18 cellular contexts compared by ENCODE assay signal in the genomic region with DNA sequence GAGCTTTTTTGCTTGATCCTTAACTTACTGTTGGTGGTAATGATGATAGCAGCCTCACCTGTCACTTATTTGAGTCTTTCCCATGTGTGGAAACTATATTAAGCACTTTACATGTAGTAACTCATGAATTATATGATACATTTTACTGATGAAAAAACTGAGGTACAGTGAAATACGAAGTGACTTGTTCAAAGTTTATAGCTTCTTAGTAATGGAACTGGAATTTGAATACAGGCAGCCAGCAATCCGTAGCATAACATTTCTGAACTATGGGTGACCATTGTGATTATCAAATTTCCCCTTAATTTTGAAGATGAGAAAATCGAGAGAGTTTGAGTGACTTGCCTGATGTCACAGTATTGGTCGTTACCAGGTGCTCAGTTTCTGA. TPM values are rescaled to one million over a fixed set of nuclear protein-coding genes. Genes with fewer than 3 reads are reported as not detected.
DNase-seq lines count a peak whose midpoint lies in the region; ATAC-seq and TF ChIP-seq lines count a peak whose summit lies in the region.
"Had no signal": no experiment of that assay in that cellular context is flagged by ENCODE, and none has a peak within 500 bp of the region (broad histone marks: within the 10 kb centered on the region; RNA-seq: fewer than 3 reads in every experiment).

No MANE protein-coding gene starts in this region.

- intact Hi-C loops in left ventricle myocardium superior (cut with micrococcal nuclease) = no loop called here
- intact Hi-C loops in Right ventricle myocardium inferior (cut with DNase I) = no loop called here
- intact Hi-C loops in body of pancreas (cut with DNase I) = no loop called here
- intact Hi-C loops in psoas muscle (cut with DNase I) = no loop called here
- intact Hi-C loops in tibial artery (cut with DNase I; ENCODE audit: low total_unique reads) = no loop called here
- intact Hi-C loops in colonic mucosa (cut with DNase I) = no loop called here

- no peak for TF ChIP-seq POLR2A in body of pancreas (IDR thresholded peaks at IDR 0.05)

- H3K36me3 ChIP-seq in body of pancreas (replicated peaks in 1 of 2; ENCODE audit: insufficient read depth in 1 of 2, low read depth in 2 of 2) (no peaks in the 10 kb centered on the region), psoas muscle (ENCODE audit: insufficient read depth in 1 of 2, low read depth in 1 of 2) (no peaks in the 10 kb centered on the region), tibial artery (no peaks in the 10 kb centered on the region), colonic mucosa (no peaks in the 10 kb centered on the region)
- H3K36me3 ChIP-seq: MG63 had no signal

- H3K4me1 ChIP-seq in body of pancreas (peaks cover 24% of the 10 kb centered on the region), psoas muscle (peaks cover 49% of the 10 kb centered on the region), tibial artery (peaks cover 0 to 21% (median 9%) of the 10 kb centered on the region in 4 donors), colonic mucosa (no peaks in the 10 kb centered on the region)
- H3K4me1 ChIP-seq: SJCRH30 had no signal

- no peak overlapping the region for H3K9ac ChIP-seq in colonic mucosa (ENCODE audit: low read depth in 2 of 2, low read length in 2 of 2)

- TF ChIP-seq CTCF in body of pancreas (IDR thresholded peaks at IDR 0.05) (no peak), psoas muscle (IDR thresholded peaks at IDR 0.05) (no peak), tibial artery (IDR thresholded peaks at IDR 0.05) (no peak), colonic mucosa (IDR thresholded peaks at IDR 0.05) (no peak)

- DNase-seq in left ventricle myocardium superior (no peak), Right ventricle myocardium inferior (ENCODE audit: missing footprints) (no peak), body of pancreas (no peak), psoas muscle (no peak), tibial artery (no peak), colonic mucosa (no peak), hypothalamus (lab: John Stamatoyannopoulos, UW) (no peak)
- DNase-seq: H7, Kasumi-1, NCI-H1048, NCI-H1417 treated with DMSO at 0.1 percent for 48 hours, NCI-H187, NCI-H2107, SJCRH30 had no signal

- peak overlapping the region in 3 of 4 donors; percentile 56 to 79 (median 61) for H3K27ac ChIP-seq in body of pancreas
- H3K27ac ChIP-seq in psoas muscle = peak overlapping the region; percentile 69
- H3K27ac ChIP-seq in tibial artery = peak overlapping the region; percentile 25 to 59
- H3K27ac ChIP-seq in colonic mucosa = no peak overlapping the region
- H3K27ac ChIP-seq: SJCRH30 had no signal

- H3K9me3 ChIP-seq in body of pancreas = no peaks in the 10 kb centered on the region
- no peaks in the 10 kb centered on the region for H3K9me3 ChIP-seq in psoas muscle
- H3K9me3 ChIP-seq in tibial artery = no peaks in the 10 kb centered on the region
- no peaks in the 10 kb centered on the region for H3K9me3 ChIP-seq in colonic mucosa
- H3K9me3 ChIP-seq: MG63, SJCRH30 had no signal

- no peak overlapping the region for H3K4me3 ChIP-seq in body of pancreas
- peak overlapping the region; percentile 34 for H3K4me3 ChIP-seq in psoas muscle
- H3K4me3 ChIP-seq in tibial artery = no peak overlapping the region
- no peak overlapping the region for H3K4me3 ChIP-seq in colonic mucosa
- H3K4me3 ChIP-seq: GM12878, MG63, SJCRH30 had no signal

- H3K27me3 ChIP-seq in body of pancreas = no peaks in the 10 kb centered on the region
- H3K27me3 ChIP-seq in psoas muscle (ENCODE audit: insufficient read depth in 3 of 3, low read length in 2 of 3) = no peaks in the 10 kb centered on the region
- no peaks in the 10 kb centered on the region for H3K27me3 ChIP-seq in tibial artery
- H3K27me3 ChIP-seq in colonic mucosa = no peaks in the 10 kb centered on the region
- H3K27me3 ChIP-seq: MG63, SJCRH30 had no signal

- 73 to 75% methylated on average over 4 of the region's 4 CpGs for WGBS in body of pancreas, 2 donors
- WGBS in psoas muscle, 3 donors = 36 to 53% (median 43%) methylated on average over 4 of the region's 4 CpGs

- ATAC-seq in left ventricle myocardium superior = peak; percentile 14
- no peak for ATAC-seq in Right ventricle myocardium inferior
- ATAC-seq in body of pancreas = no peak
- ATAC-seq in psoas muscle = peak; percentile 37 to 73 (median 60)
- ATAC-seq in GM18868 (IDR thresholded peaks at IDR 0.05; ENCODE audit: unreplicated experiment) = no peak
- ATAC-seq: Panc1 had no signal

RNA-seq across cellular contexts. Expression of gene SCAMP1, which starts 17.3 kb away (rescaled TPM):
- total RNA-seq in left ventricle myocardium superior (31.6 TPM), Right ventricle myocardium inferior (29.5 TPM), body of pancreas (10 to 100 TPM; 10.2 to 15.8 TPM), psoas muscle (10 to 100 TPM; 16.4 to 28.4 (median 22.6) TPM), colonic mucosa (10 to 100 TPM; 26.4 to 53.5 TPM)
- polyA plus RNA-seq in psoas muscle = 10 to 100 TPM in 1 of 3 donors, 1 to 10 TPM in 2; 7.2 to 15.5 (median 8.7) TPM

Comparison
In these comparisons a context has a peak if more than half of its experiments do, and no peak if none do; other contexts are left out.
1. ATAC-seq: peak in left ventricle myocardium superior (single experiment) and psoas muscle (4 of 4); none in Right ventricle myocardium inferior (single experiment), body of pancreas (single experiment) and GM18868 (single experiment).